In the genomic region with DNA sequence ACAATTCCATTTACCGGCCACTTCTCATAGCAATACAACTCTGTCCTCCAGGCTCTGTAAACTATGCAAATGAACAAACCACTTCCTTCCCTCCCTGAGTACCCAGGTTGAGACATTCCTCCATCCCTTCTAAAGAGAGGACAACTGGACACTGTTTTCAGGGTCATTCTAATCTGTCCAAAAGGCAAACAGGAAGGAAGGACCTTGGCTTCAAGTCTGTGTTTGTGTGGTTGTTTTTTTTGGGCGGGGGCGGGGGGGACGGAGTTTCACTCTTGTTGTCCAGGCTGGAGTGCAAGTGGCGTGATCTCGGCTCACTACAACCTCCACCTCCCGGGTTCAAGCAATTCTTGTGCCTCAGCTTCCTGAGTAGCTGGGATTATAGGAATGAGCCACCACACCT, we compare ENCODE assay signal across 2 cellular contexts.
TF ChIP-seq lines count a peak whose summit lies in the region.

No MANE protein-coding gene starts in this region.

TF ChIP-seq in A549, 52 proteins besides CTCF, POLR2A, EP300 and RAD21 (continued from another document):
- TF ChIP-seq HOXB5 (CRISPR knock-in tag; IDR thresholded peaks at IDR 0.05) (no peak), ZFP36 (IDR thresholded peaks at IDR 0.05; ENCODE audit: borderline replicate concordance, partially characterized antibody) (no peak), BHLHE40 (IDR thresholded peaks at IDR 0.05; ENCODE audit: low read depth, low read length) (no peak), ESRRA (IDR thresholded peaks at IDR 0.05; ENCODE audit: borderline replicate concordance, low read length) (no peak), CEBPB (IDR thresholded peaks at IDR 0.05) (no peak), HDAC2 (IDR thresholded peaks at IDR 0.05) (no peak), ZSCAN20 (CRISPR knock-in tag; IDR thresholded peaks at IDR 0.05) (no peak)
- TF ChIP-seq, protein P1, sequence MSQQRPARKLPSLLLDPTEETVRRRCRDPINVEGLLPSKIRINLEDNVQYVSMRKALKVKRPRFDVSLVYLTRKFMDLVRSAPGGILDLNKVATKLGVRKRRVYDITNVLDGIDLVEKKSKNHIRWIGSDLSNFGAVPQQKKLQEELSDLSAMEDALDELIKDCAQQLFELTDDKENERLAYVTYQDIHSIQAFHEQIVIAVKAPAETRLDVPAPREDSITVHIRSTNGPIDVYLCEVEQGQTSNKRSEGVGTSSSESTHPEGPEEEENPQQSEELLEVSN (IDR thresholded peaks at IDR 0.05; ENCODE audit: borderline replicate concordance, low read depth): no peak

TF ChIP-seq in HepG2, 621 proteins besides CTCF, POLR2A, EP300 and RAD21:
- TF ChIP-seq RARA (CRISPR knock-in tag; IDR thresholded peaks at IDR 0.05): peak; percentile 9; the same call in 1 of the 2 replicates
- no peak for TF ChIP-seq SOX6 (IDR thresholded peaks at IDR 0.05)
- 0 out of 2 replicates have a peak, but pooled peaks have one; percentile 11 for TF ChIP-seq SOX6 (CRISPR knock-in tag; IDR thresholded peaks at IDR 0.05)
- no peak for TF ChIP-seq CC2D1A (CRISPR knock-in tag; IDR thresholded peaks at IDR 0.05)
- no peak for TF ChIP-seq ZNF749 (CRISPR knock-in tag; IDR thresholded peaks at IDR 0.05; ENCODE audit: borderline replicate concordance)
- peak; percentile 71 for TF ChIP-seq BCL6 (CRISPR knock-in tag; IDR thresholded peaks at IDR 0.05)
- TF ChIP-seq GATAD2A (CRISPR knock-in tag; IDR thresholded peaks at IDR 0.05): peak; percentile 25; the same call in 1 of the 2 replicates
- no peak for TF ChIP-seq FOXK1 (CRISPR knock-in tag; IDR thresholded peaks at IDR 0.05; ENCODE audit: borderline replicate concordance, low read depth)
- TF ChIP-seq, protein P2, sequence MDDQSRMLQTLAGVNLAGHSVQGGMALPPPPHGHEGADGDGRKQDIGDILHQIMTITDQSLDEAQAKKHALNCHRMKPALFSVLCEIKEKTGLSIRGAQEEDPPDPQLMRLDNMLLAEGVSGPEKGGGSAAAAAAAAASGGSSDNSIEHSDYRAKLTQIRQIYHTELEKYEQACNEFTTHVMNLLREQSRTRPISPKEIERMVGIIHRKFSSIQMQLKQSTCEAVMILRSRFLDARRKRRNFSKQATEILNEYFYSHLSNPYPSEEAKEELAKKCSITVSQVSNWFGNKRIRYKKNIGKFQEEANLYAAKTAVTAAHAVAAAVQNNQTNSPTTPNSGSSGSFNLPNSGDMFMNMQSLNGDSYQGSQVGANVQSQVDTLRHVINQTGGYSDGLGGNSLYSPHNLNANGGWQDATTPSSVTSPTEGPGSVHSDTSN (CRISPR knock-in tag; IDR thresholded peaks at IDR 0.05; ENCODE audit: borderline replicate concordance): no peak
- TF ChIP-seq, protein P3, sequence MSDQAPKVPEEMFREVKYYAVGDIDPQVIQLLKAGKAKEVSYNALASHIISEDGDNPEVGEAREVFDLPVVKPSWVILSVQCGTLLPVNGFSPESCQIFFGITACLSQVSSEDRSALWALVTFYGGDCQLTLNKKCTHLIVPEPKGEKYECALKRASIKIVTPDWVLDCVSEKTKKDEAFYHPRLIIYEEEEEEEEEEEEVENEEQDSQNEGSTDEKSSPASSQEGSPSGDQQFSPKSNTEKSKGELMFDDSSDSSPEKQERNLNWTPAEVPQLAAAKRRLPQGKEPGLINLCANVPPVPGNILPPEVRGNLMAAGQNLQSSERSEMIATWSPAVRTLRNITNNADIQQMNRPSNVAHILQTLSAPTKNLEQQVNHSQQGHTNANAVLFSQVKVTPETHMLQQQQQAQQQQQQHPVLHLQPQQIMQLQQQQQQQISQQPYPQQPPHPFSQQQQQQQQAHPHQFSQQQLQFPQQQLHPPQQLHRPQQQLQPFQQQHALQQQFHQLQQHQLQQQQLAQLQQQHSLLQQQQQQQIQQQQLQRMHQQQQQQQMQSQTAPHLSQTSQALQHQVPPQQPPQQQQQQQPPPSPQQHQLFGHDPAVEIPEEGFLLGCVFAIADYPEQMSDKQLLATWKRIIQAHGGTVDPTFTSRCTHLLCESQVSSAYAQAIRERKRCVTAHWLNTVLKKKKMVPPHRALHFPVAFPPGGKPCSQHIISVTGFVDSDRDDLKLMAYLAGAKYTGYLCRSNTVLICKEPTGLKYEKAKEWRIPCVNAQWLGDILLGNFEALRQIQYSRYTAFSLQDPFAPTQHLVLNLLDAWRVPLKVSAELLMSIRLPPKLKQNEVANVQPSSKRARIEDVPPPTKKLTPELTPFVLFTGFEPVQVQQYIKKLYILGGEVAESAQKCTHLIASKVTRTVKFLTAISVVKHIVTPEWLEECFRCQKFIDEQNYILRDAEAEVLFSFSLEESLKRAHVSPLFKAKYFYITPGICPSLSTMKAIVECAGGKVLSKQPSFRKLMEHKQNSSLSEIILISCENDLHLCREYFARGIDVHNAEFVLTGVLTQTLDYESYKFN (CRISPR knock-in tag; conservative IDR thresholded peaks at IDR 0.05): 0 out of 2 replicates have a peak, but pooled peaks have one; percentile 22
- TF ChIP-seq, protein P4, sequence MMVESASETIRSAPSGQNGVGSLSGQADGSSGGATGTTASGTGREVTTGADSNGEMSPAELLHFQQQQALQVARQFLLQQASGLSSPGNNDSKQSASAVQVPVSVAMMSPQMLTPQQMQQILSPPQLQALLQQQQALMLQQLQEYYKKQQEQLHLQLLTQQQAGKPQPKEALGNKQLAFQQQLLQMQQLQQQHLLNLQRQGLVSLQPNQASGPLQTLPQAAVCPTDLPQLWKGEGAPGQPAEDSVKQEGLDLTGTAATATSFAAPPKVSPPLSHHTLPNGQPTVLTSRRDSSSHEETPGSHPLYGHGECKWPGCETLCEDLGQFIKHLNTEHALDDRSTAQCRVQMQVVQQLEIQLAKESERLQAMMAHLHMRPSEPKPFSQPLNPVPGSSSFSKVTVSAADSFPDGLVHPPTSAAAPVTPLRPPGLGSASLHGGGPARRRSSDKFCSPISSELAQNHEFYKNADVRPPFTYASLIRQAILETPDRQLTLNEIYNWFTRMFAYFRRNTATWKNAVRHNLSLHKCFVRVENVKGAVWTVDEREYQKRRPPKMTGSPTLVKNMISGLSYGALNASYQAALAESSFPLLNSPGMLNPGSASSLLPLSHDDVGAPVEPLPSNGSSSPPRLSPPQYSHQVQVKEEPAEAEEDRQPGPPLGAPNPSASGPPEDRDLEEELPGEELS (CRISPR knock-in tag; IDR thresholded peaks at IDR 0.05): peak; percentile 65
- TF ChIP-seq, protein P5, sequence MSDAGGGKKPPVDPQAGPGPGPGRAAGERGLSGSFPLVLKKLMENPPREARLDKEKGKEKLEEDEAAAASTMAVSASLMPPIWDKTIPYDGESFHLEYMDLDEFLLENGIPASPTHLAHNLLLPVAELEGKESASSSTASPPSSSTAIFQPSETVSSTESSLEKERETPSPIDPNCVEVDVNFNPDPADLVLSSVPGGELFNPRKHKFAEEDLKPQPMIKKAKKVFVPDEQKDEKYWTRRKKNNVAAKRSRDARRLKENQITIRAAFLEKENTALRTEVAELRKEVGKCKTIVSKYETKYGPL (CRISPR knock-in tag; IDR thresholded peaks at IDR 0.05): no peak
- TF ChIP-seq FOXP1 (IDR thresholded peaks at IDR 0.05): no peak
- TF ChIP-seq FOXP1 (CRISPR knock-in tag; IDR thresholded peaks at IDR 0.05): peak; percentile 62
- TF ChIP-seq ZFP41 (CRISPR knock-in tag; IDR thresholded peaks at IDR 0.05; ENCODE audit: borderline replicate concordance): no peak
- TF ChIP-seq, protein P6, sequence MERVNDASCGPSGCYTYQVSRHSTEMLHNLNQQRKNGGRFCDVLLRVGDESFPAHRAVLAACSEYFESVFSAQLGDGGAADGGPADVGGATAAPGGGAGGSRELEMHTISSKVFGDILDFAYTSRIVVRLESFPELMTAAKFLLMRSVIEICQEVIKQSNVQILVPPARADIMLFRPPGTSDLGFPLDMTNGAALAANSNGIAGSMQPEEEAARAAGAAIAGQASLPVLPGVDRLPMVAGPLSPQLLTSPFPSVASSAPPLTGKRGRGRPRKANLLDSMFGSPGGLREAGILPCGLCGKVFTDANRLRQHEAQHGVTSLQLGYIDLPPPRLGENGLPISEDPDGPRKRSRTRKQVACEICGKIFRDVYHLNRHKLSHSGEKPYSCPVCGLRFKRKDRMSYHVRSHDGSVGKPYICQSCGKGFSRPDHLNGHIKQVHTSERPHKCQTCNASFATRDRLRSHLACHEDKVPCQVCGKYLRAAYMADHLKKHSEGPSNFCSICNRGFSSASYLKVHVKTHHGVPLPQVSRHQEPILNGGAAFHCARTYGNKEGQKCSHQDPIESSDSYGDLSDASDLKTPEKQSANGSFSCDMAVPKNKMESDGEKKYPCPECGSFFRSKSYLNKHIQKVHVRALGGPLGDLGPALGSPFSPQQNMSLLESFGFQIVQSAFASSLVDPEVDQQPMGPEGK (CRISPR knock-in tag; IDR thresholded peaks at IDR 0.05): peak; percentile 75; the same call in 1 of the 2 replicates
